ENCODE assay signal across 9 cellular contexts in the genomic region with DNA sequence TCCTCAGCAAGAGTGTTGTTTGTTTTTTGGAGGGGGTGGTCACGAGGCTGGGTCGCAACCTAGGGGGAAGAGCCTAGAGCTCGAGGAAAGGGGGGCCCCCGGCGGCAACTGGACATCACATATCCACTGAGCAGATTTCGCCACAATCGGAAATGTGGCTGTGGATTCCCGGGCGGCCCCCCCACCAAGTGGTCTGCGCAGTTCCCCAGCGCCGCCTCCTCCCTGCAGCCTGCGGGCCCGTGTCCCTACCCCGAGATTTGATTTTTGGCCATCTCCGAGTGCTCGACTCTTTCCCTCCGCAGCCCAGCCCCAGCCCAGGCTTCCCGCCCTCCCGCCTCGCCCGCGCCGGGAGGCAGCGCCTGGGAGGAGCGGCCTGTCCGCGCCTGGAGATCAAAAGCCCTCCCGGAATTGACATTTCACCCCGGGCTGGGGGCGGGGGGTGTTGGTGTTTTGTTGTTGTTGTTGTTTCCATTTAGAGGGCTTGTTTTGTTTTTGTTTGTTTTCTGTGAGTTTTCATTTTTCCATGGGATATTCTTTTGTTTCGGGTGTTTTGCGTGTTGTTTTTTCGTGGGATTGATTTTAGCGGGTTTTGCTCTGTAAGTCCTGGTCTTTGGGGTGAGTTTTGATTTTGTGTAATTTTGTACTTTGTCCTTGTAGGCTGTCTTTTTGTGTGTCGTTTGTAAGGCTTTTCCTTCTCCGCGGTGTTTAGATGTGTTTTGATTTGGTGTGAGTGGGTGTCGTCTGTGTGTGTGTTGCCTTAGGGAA. TPM values are rescaled to one million over a fixed set of nuclear protein-coding genes. Genes with fewer than 3 reads are reported as not detected.
DNase-seq lines count a peak whose midpoint lies in the region; ATAC-seq and TF ChIP-seq lines count a peak whose summit lies in the region.
"Had no signal": no experiment of that assay in that cellular context is flagged by ENCODE, and none has a peak within 500 bp of the region (broad histone marks: within the 10 kb centered on the region; RNA-seq: fewer than 3 reads in every experiment).

No MANE protein-coding gene starts in this region.

- peak overlapping the region; percentile 98 for H3K27ac ChIP-seq in DOHH2 (ENCODE audit: low read depth, low read length)
- H3K27ac ChIP-seq: right atrium auricular region had no signal

- H3K27me3 Mint-ChIP-seq in naive thymus-derived CD8-positive, alpha-beta T cell: peaks cover 40 to 96% (median 67%) of the 10 kb centered on the region in 5 donors

- H3K9me2 ChIP-seq in DOHH2 (replicated peaks; ENCODE audit: control insufficient read depth, low read length): no peaks in the 10 kb centered on the region

- H3K27ac Mint-ChIP-seq in naive thymus-derived CD8-positive, alpha-beta T cell: peak overlapping the region in 4 of 10 donors; percentile 54 to 91 (median 64)

- H3K4me3 Mint-ChIP-seq in naive thymus-derived CD8-positive, alpha-beta T cell: peak overlapping the region; percentile 77 to 97 (median 87)

- peaks cover 62% of the 10 kb centered on the region for H3K36me3 ChIP-seq in DOHH2 (ENCODE audit: control insufficient read depth, low read length)
- H3K36me3 ChIP-seq: right atrium auricular region had no signal

- peak overlapping the region; percentile 98 for H3K4me2 ChIP-seq in DOHH2 (ENCODE audit: low read length)

- H3K4me1 Mint-ChIP-seq in naive thymus-derived CD8-positive, alpha-beta T cell: peaks cover 19 to 71% (median 45%) of the 10 kb centered on the region in 4 donors

- H4K20me1 ChIP-seq in DOHH2 (ENCODE audit: control insufficient read depth, insufficient read depth, low read depth, low read length): 0 out of 2 replicates have a peak, but pooled peaks cover 4% of the 10 kb centered on the region

- peaks cover 46% of the 10 kb centered on the region for H3F3A ChIP-seq in DOHH2 (ENCODE audit: control insufficient read depth, insufficient read depth)

- H3K36me3 Mint-ChIP-seq in naive thymus-derived CD8-positive, alpha-beta T cell: peaks cover 2 to 18% (median 6%) of the 10 kb centered on the region in 3 donors

- TF ChIP-seq CTCF in DOHH2 (IDR thresholded peaks at IDR 0.05; ENCODE audit: low read depth, low read length, poor library complexity, severe bottlenecking): no peak

- no peak for ATAC-seq in naive thymus-derived CD8-positive, alpha-beta T cell
- no peak for ATAC-seq in HG02571 (IDR thresholded peaks at IDR 0.05; ENCODE audit: unreplicated experiment)

- H3K4me3 ChIP-seq in DOHH2 (ENCODE audit: low read length): peak overlapping the region; percentile 87

- peak; percentile 69 for DNase-seq in HuH-7.5 (ENCODE audit: low spot score)
- DNase-seq in amniotic epithelial cell (ENCODE audit: low read depth): peak; percentile 5
- peak in 1 of 10 donors; percentile 9 for DNase-seq in naive thymus-derived CD8-positive, alpha-beta T cell
- DNase-seq in mucosa of gallbladder (ENCODE audit: low spot score): no peak
- DNase-seq in stimulated activated CD4-positive, alpha-beta T cell treated with anti-CD3 and anti-CD28 coated beads, Interleukin-4, amount 100 ng/mL, for 24 hours: no peak
- no peak for DNase-seq in GOT3 (lab: John Stamatoyannopoulos, UW)

- POLR2A ChIA-PET in naive thymus-derived CD8-positive, alpha-beta T cell (lab: Charles Lee): interaction anchor here (2.5 kb wide), 1 partner anchor 85 kb away, joined by 6 read pairs; a partner anchor contains a TSS

- H3K4me1 ChIP-seq in DOHH2 (ENCODE audit: control insufficient read depth, low read length): peaks cover 66% of the 10 kb centered on the region

- H3K27me3 ChIP-seq in DOHH2 (ENCODE audit: control insufficient read depth, low read length): no peaks in the 10 kb centered on the region

- H3K79me2 ChIP-seq in DOHH2 (ENCODE audit: control insufficient read depth, low read length): peaks cover 94% of the 10 kb centered on the region

- peaks cover 0 to 11% (median 0%) of the 10 kb centered on the region in 9 donors for H3K9me3 Mint-ChIP-seq in naive thymus-derived CD8-positive, alpha-beta T cell

- H3K9me3 ChIP-seq in DOHH2 (ENCODE audit: control insufficient read depth, insufficient read depth, low read length): no peaks in the 10 kb centered on the region
- H3K9me3 ChIP-seq: right atrium auricular region had no signal

RNA-seq across cellular contexts. Expression of a gene that starts 1.6 kb away (rescaled TPM):
- 1 to 10 TPM; 8.5 to 8.7 TPM for total RNA-seq in naive thymus-derived CD8-positive, alpha-beta T cell
- polyA plus RNA-seq in naive thymus-derived CD8-positive, alpha-beta T cell: under 1 TPM in 1 of 3 donors, not detected in 2; 0.12 TPM
- 0.12 TPM for total RNA-seq in mucosa of gallbladder

Comparison
In these comparisons a context has a peak if more than half of its experiments do, and no peak if none do; other contexts are left out.
1. DNase-seq: peak in HuH-7.5 (single experiment) and amniotic epithelial cell (single experiment); none in mucosa of gallbladder (single experiment), stimulated activated CD4-positive, alpha-beta T cell treated with anti-CD3 and anti-CD28 coated beads, Interleukin-4, amount 100 ng/mL, for 24 hours (single experiment) and GOT3 (single experiment).